23 cellular contexts compared by ENCODE assay signal in the genomic region with DNA sequence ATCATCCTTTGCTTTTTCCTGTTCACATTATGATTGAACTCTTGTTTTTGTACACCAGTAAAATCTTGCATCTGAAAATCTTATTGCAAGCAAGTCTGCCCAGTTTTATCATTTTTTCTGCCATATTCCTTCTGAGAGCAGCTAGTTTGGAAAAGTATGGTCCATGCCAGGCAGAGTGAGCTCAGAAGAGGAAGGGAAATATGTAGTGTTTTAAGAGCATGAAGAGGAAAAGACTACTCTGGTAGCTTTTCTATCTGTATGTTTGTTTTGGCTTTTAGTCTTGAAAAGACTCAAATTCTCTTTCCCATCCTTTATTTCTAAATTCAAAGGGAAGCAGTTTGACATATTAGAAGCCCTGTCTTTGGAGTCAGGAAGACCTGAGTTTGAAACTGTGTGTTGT.
"Had no signal": no experiment of that assay in that cellular context is flagged by ENCODE, and none has a peak within 500 bp of the region (broad histone marks: within the 10 kb centered on the region; RNA-seq: fewer than 3 reads in every experiment).

No MANE protein-coding gene starts in this region.

- H3K9me3 Mint-ChIP-seq: effector memory CD8-positive, alpha-beta T cell; immature natural killer cell; naive thymus-derived CD4-positive, alpha-beta T cell; stimulated activated effector memory CD8-positive, alpha-beta T cell treated with anti-CD3 and anti-CD28 coated beads, Interleukin-12 subunit alpha, Interleukin-12 subunit beta, amount 100 ng/mL, for 72 hours had no signal

- H3K4me1 Mint-ChIP-seq: naive thymus-derived CD4-positive, alpha-beta T cell had no signal

- H3K36me3 ChIP-seq: right atrium auricular region, sigmoid colon, stomach, transverse colon, upper lobe of right lung, uterus had no signal

- H3K4me3 Mint-ChIP-seq: effector memory CD8-positive, alpha-beta T cell; immature natural killer cell; naive thymus-derived CD4-positive, alpha-beta T cell; stimulated activated effector memory CD8-positive, alpha-beta T cell treated with anti-CD3 and anti-CD28 coated beads, Interleukin-12 subunit alpha, Interleukin-12 subunit beta, amount 100 ng/mL, for 72 hours had no signal

- FAIRE-seq: endometrium, frontal cortex had no signal

- H3K27me3 Mint-ChIP-seq: effector memory CD8-positive, alpha-beta T cell had no signal

- H3K9me3 ChIP-seq: right atrium auricular region, sigmoid colon, stomach, testis, transverse colon, upper lobe of right lung, uterus had no signal

- H3K27ac Mint-ChIP-seq: effector memory CD8-positive, alpha-beta T cell; immature natural killer cell; naive thymus-derived CD4-positive, alpha-beta T cell; progenitor cell of endocrine pancreas; stimulated activated effector memory CD8-positive, alpha-beta T cell treated with anti-CD3 and anti-CD28 coated beads, Interleukin-12 subunit alpha, Interleukin-12 subunit beta, amount 100 ng/mL, for 72 hours had no signal

- H3K27me3 ChIP-seq: right atrium auricular region, sigmoid colon, stomach, testis, transverse colon, upper lobe of right lung, uterus had no signal

- DNase-seq: cerebellar nuclear complex; cortex of kidney; effector memory CD8-positive, alpha-beta T cell; immature natural killer cell; islet precursor cell; left colon; mesenchymal stem cell; naive thymus-derived CD4-positive, alpha-beta T cell; sigmoid colon; stimulated activated CD4-positive, alpha-beta T cell treated with anti-CD3 and anti-CD28 coated beads, Interleukin-2, amount 100 ng/mL, for 24 hours; stimulated activated CD4-positive, alpha-beta T cell treated with anti-CD3 and anti-CD28 coated beads, Interleukin-4, amount 100 ng/mL, for 24 hours; stimulated activated naive CD4-positive, alpha-beta T cell treated with Interleukin-2 at 50 U/mL for 16 hours; stomach; testis; transverse colon; upper lobe of right lung; uterus had no signal

- H2AFZ ChIP-seq: parathyroid adenoma had no signal

- H3K27ac ChIP-seq: parathyroid adenoma, right atrium auricular region, stomach, testis, transverse colon, upper lobe of right lung, uterus had no signal

- H3K9ac ChIP-seq: parathyroid adenoma had no signal

- H3K4me1 ChIP-seq: upper lobe of right lung had no signal

- H3K36me3 Mint-ChIP-seq: immature natural killer cell; naive thymus-derived CD4-positive, alpha-beta T cell; stimulated activated effector memory CD8-positive, alpha-beta T cell treated with anti-CD3 and anti-CD28 coated beads, Interleukin-12 subunit alpha, Interleukin-12 subunit beta, amount 100 ng/mL, for 72 hours had no signal

- H3K4me3 ChIP-seq: right atrium auricular region, sigmoid colon, stomach, testis, transverse colon, upper lobe of right lung, uterus had no signal

- ATAC-seq: effector memory CD8-positive, alpha-beta T cell; left colon; naive thymus-derived CD4-positive, alpha-beta T cell; stimulated activated effector memory CD8-positive, alpha-beta T cell treated with anti-CD3 and anti-CD28 coated beads, Interleukin-12 subunit alpha, Interleukin-12 subunit beta, amount 100 ng/mL, for 72 hours; upper lobe of right lung had no signal
